Comparison of ENCODE assay signal across 24 cellular contexts in the genomic region with DNA sequence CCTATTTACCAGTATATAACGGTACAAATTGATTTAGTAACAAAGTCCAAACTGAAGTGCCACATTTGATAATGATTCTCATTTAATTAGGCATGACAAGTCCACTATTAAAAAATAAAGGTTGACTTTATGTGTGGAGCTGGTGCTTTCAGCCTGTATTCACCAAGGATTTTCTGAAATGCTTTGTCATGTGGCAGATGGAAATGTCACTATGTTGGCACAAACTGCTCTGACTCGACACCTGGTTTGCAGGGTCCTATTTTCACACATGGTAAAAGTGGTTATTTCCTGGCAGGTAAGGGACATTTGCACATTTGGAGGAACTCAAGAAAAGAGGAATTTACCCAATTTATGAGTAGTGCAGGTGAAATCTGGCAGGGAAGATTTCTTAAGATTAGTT.
"Had no signal": no experiment of that assay in that cellular context is flagged by ENCODE, and none has a peak within 500 bp of the region (broad histone marks: within the 10 kb centered on the region; RNA-seq: fewer than 3 reads in every experiment).

No MANE protein-coding gene starts in this region.

- H3K9me3 Mint-ChIP-seq: dendritic cell treated with granulocyte-macrophage colony-stimulating factor and Interleukin-4, amounts not matched to agents 40 ng/mL and 50 ng/mL, for 4 days; naive B cell; neural crest cell had no signal

- H3K36me3 ChIP-seq: cardiac muscle cell, heart right ventricle, lower lobe of right lung, suprapubic skin, tibial nerve had no signal

- H3K36me3 Mint-ChIP-seq: activated CD4-positive, alpha-beta memory T cell treated with anti-CD3 and anti-CD28 coated beads for 36 hours; naive B cell; stimulated activated effector memory CD8-positive, alpha-beta T cell treated with anti-CD3 and anti-CD28 coated beads, Interleukin-12 subunit alpha, Interleukin-12 subunit beta, amount 100 ng/mL, for 72 hours had no signal

- H3K9me3 ChIP-seq: body of pancreas, heart right ventricle, lower lobe of right lung, tibial nerve had no signal

- DNase-seq: activated CD4-positive, alpha-beta memory T cell treated with anti-CD3 and anti-CD28 coated beads for 36 hours; activated CD4-positive, alpha-beta T cell treated with anti-CD3 and anti-CD28 coated beads for 48 hours; activated naive CD4-positive, alpha-beta T cell treated with anti-CD3 and anti-CD28 coated beads, Interleukin-2, amount 50 U/mL, for 16 hours; activated T-cell treated with anti-CD3 and anti-CD28 coated beads, Interleukin-2, amount 50 U/mL, for 48 hours; anterior cingulate cortex; effector CD4-positive, alpha-beta T cell; erythroblast; foreskin fibroblast; heart right ventricle; lower lobe of right lung; mesendoderm; naive B cell; posterior cingulate gyrus; small intestine; stimulated activated CD4-positive, alpha-beta T cell treated with anti-CD3 and anti-CD28 coated beads, Interleukin-2, amount 100 ng/mL, for 24 hours; stimulated activated naive CD8-positive, alpha-beta T cell treated with anti-CD3 and anti-CD28 coated beads, Interleukin-15, amount 100 ng/mL, for 72 hours had no signal

- H3K27ac Mint-ChIP-seq: activated CD4-positive, alpha-beta memory T cell treated with anti-CD3 and anti-CD28 coated beads for 36 hours; dendritic cell treated with granulocyte-macrophage colony-stimulating factor and Interleukin-4, amounts not matched to agents 40 ng/mL and 50 ng/mL, for 4 days; naive B cell; stimulated activated effector memory CD8-positive, alpha-beta T cell treated with anti-CD3 and anti-CD28 coated beads, Interleukin-12 subunit alpha, Interleukin-12 subunit beta, amount 100 ng/mL, for 72 hours; stimulated activated naive CD8-positive, alpha-beta T cell treated with anti-CD3 and anti-CD28 coated beads, Interleukin-15, amount 100 ng/mL, for 72 hours had no signal

- H3K4me3 Mint-ChIP-seq: activated CD4-positive, alpha-beta memory T cell treated with anti-CD3 and anti-CD28 coated beads for 36 hours; dendritic cell treated with granulocyte-macrophage colony-stimulating factor and Interleukin-4, amounts not matched to agents 40 ng/mL and 50 ng/mL, for 4 days; naive B cell; neural crest cell; stimulated activated effector memory CD8-positive, alpha-beta T cell treated with anti-CD3 and anti-CD28 coated beads, Interleukin-12 subunit alpha, Interleukin-12 subunit beta, amount 100 ng/mL, for 72 hours; stimulated activated naive CD8-positive, alpha-beta T cell treated with anti-CD3 and anti-CD28 coated beads, Interleukin-15, amount 100 ng/mL, for 72 hours had no signal

- H3K27ac ChIP-seq: body of pancreas, cardiac muscle cell, heart right ventricle, lower lobe of right lung, suprapubic skin, tibial nerve had no signal

- ATAC-seq: body of pancreas; heart right ventricle; lower lobe of right lung; sciatic nerve; stimulated activated effector memory CD8-positive, alpha-beta T cell treated with anti-CD3 and anti-CD28 coated beads, Interleukin-12 subunit alpha, Interleukin-12 subunit beta, amount 100 ng/mL, for 72 hours; stimulated activated naive CD8-positive, alpha-beta T cell treated with anti-CD3 and anti-CD28 coated beads, Interleukin-15, amount 100 ng/mL, for 72 hours had no signal

- H3K4me3 ChIP-seq: body of pancreas, cardiac muscle cell, heart right ventricle, lower lobe of right lung, suprapubic skin, tibial nerve had no signal

- H3K4me1 Mint-ChIP-seq: naive B cell; neural crest cell; stimulated activated effector memory CD8-positive, alpha-beta T cell treated with anti-CD3 and anti-CD28 coated beads, Interleukin-12 subunit alpha, Interleukin-12 subunit beta, amount 100 ng/mL, for 72 hours; stimulated activated naive CD8-positive, alpha-beta T cell treated with anti-CD3 and anti-CD28 coated beads, Interleukin-15, amount 100 ng/mL, for 72 hours had no signal

- H3K4me1 ChIP-seq: body of pancreas, heart right ventricle, lower lobe of right lung, suprapubic skin, tibial nerve had no signal

- H3K27me3 Mint-ChIP-seq: activated CD4-positive, alpha-beta memory T cell treated with anti-CD3 and anti-CD28 coated beads for 36 hours; dendritic cell treated with granulocyte-macrophage colony-stimulating factor and Interleukin-4, amounts not matched to agents 40 ng/mL and 50 ng/mL, for 4 days; naive B cell; stimulated activated naive CD8-positive, alpha-beta T cell treated with anti-CD3 and anti-CD28 coated beads, Interleukin-15, amount 100 ng/mL, for 72 hours had no signal

- H3K27me3 ChIP-seq: body of pancreas, cardiac muscle cell, heart right ventricle, suprapubic skin, tibial nerve had no signal
